Comparison of ENCODE assay signal across 9 cellular contexts in genomic region chr2:159612255-159612901, GRCh38. TPM values are rescaled to one million over a fixed set of nuclear protein-coding genes. Genes with fewer than 3 reads are reported as not detected.
DNase-seq lines count a peak whose midpoint lies in the region; ATAC-seq, FAIRE-seq and TF ChIP-seq lines count a peak whose summit lies in the region.
"Had no signal": no experiment of that assay in that cellular context is flagged by ENCODE, and none has a peak within 500 bp of the region (broad histone marks: within the 10 kb centered on the region; RNA-seq: fewer than 3 reads in every experiment).

No MANE protein-coding gene starts in this region.

- H3K27ac ChIP-seq in neutrophil: peak overlapping the region; percentile 98

- ATAC-seq in HG03354 (IDR thresholded peaks at IDR 0.05; ENCODE audit: poor library complexity, severe bottlenecking, unreplicated experiment): no peak
- ATAC-seq in GM19328 (IDR thresholded peaks at IDR 0.05; ENCODE audit: unreplicated experiment): no peak
- no peak for ATAC-seq in activated naive CD8-positive, alpha-beta T cell treated with anti-CD3 and anti-CD28 coated beads, Interleukin-2, amount 50 U/mL, for 24 hours

- TF ChIP-seq POLR2A in GM12892 (IDR thresholded peaks at IDR 0.05; ENCODE audit: low read depth, low read length): no peak

- H3K9me3 Mint-ChIP-seq in activated naive CD4-positive, alpha-beta T cell treated with anti-CD3 and anti-CD28 coated beads, Interleukin-2, amount 10 ng/mL, durations not matched to agents 7 days and 5 days: no peaks in the 10 kb centered on the region
- no peaks in the 10 kb centered on the region for H3K9me3 Mint-ChIP-seq in activated naive CD8-positive, alpha-beta T cell treated with anti-CD3 and anti-CD28 coated beads, Interleukin-2, amount 50 U/mL, for 24 hours
- H3K9me3 Mint-ChIP-seq: activated B cell treated with CpG ODN at 0.5 μM for 24 hours had no signal

- no peak for DNase-seq in GM12892 (ENCODE audit: insufficient read length)
- DNase-seq in NCI-H2171 treated with DMSO at 0.1 percent for 48 hours (lab: John Stamatoyannopoulos, UW): peak; percentile 88
- peak; percentile 34 for DNase-seq in dedifferentiated amniotic fluid mesenchymal stem cell (ENCODE audit: extremely low spot score)
- DNase-seq in activated naive CD4-positive, alpha-beta T cell treated with anti-CD3 and anti-CD28 coated beads, Interleukin-2, amount 10 ng/mL, durations not matched to agents 7 days and 5 days: no peak
- DNase-seq in activated naive CD8-positive, alpha-beta T cell treated with anti-CD3 and anti-CD28 coated beads, Interleukin-2, amount 50 U/mL, for 24 hours: no peak
- DNase-seq: activated B cell treated with CpG ODN at 0.5 μM for 24 hours had no signal

- TF ChIP-seq CTCF in neutrophil (IDR thresholded peaks at IDR 0.05): no peak

- H3K4me3 Mint-ChIP-seq in activated naive CD4-positive, alpha-beta T cell treated with anti-CD3 and anti-CD28 coated beads, Interleukin-2, amount 10 ng/mL, durations not matched to agents 7 days and 5 days: no peak overlapping the region
- H3K4me3 Mint-ChIP-seq in activated naive CD8-positive, alpha-beta T cell treated with anti-CD3 and anti-CD28 coated beads, Interleukin-2, amount 50 U/mL, for 24 hours: no peak overlapping the region
- H3K4me3 Mint-ChIP-seq: activated B cell treated with CpG ODN at 0.5 μM for 24 hours had no signal

- no peaks in the 10 kb centered on the region for H3K27me3 ChIP-seq in neutrophil

- H3K9me3 ChIP-seq in neutrophil: no peaks in the 10 kb centered on the region

- FAIRE-seq in GM12892 (lab: Jason Lieb, UNC): peak; percentile 90

- H3K4me1 ChIP-seq in neutrophil (ENCODE audit: control insufficient read depth in 1 of 2, insufficient read depth in 1 of 2, low read depth in 1 of 2, low read length in 1 of 2): peaks cover 48 to 51% of the 10 kb centered on the region in 2 experiments

- CTCF ChIA-PET in activated naive CD4-positive, alpha-beta T cell treated with anti-CD3 and anti-CD28 coated beads, Interleukin-2, amount 10 ng/mL, durations not matched to agents 7 days and 5 days (lab: Charles Lee): interaction anchor here (0.7 kb wide), 1 partner anchor 1299 kb away, joined by 7 read pairs; no protein-coding TSS in a partner anchor

- no peak overlapping the region for H3K27ac Mint-ChIP-seq in activated naive CD4-positive, alpha-beta T cell treated with anti-CD3 and anti-CD28 coated beads, Interleukin-2, amount 10 ng/mL, durations not matched to agents 7 days and 5 days
- no peak overlapping the region for H3K27ac Mint-ChIP-seq in activated naive CD8-positive, alpha-beta T cell treated with anti-CD3 and anti-CD28 coated beads, Interleukin-2, amount 50 U/mL, for 24 hours
- H3K27ac Mint-ChIP-seq: activated B cell treated with CpG ODN at 0.5 μM for 24 hours had no signal

- H3K36me3 Mint-ChIP-seq in activated naive CD4-positive, alpha-beta T cell treated with anti-CD3 and anti-CD28 coated beads, Interleukin-2, amount 10 ng/mL, durations not matched to agents 7 days and 5 days: peaks cover 1% of the 10 kb centered on the region
- H3K36me3 Mint-ChIP-seq in activated naive CD8-positive, alpha-beta T cell treated with anti-CD3 and anti-CD28 coated beads, Interleukin-2, amount 50 U/mL, for 24 hours (ENCODE audit: low read depth): no peaks in the 10 kb centered on the region

- peaks cover 23% of the 10 kb centered on the region for H3K27me3 Mint-ChIP-seq in activated naive CD4-positive, alpha-beta T cell treated with anti-CD3 and anti-CD28 coated beads, Interleukin-2, amount 10 ng/mL, durations not matched to agents 7 days and 5 days
- H3K27me3 Mint-ChIP-seq in activated naive CD8-positive, alpha-beta T cell treated with anti-CD3 and anti-CD28 coated beads, Interleukin-2, amount 50 U/mL, for 24 hours: peaks cover 18% of the 10 kb centered on the region

- peaks cover 12% of the 10 kb centered on the region for H3K4me1 Mint-ChIP-seq in activated naive CD4-positive, alpha-beta T cell treated with anti-CD3 and anti-CD28 coated beads, Interleukin-2, amount 10 ng/mL, durations not matched to agents 7 days and 5 days
- peaks cover 12% of the 10 kb centered on the region for H3K4me1 Mint-ChIP-seq in activated naive CD8-positive, alpha-beta T cell treated with anti-CD3 and anti-CD28 coated beads, Interleukin-2, amount 50 U/mL, for 24 hours

- peak overlapping the region; percentile 3 to 78 for H3K4me3 ChIP-seq in neutrophil (ENCODE audit: low read depth in 1 of 2, low read length in 1 of 2)

- no peaks in the 10 kb centered on the region for H3K36me3 ChIP-seq in neutrophil

RNA-seq across cellular contexts. Expression of gene BAZ2B, which starts 4.0 kb away (rescaled TPM):
- 27.2 TPM for polyA plus RNA-seq in GM12892 (2012; ENCODE audit: missing spikeins)

Comparison
In these comparisons a context has a peak if more than half of its experiments do, and no peak if none do; other contexts are left out.
1. DNase-seq: peak in NCI-H2171 treated with DMSO at 0.1 percent for 48 hours (single experiment) and dedifferentiated amniotic fluid mesenchymal stem cell (single experiment); none in GM12892 (single experiment), activated naive CD4-positive, alpha-beta T cell treated with anti-CD3 and anti-CD28 coated beads, Interleukin-2, amount 10 ng/mL, durations not matched to agents 7 days and 5 days (single experiment) and activated naive CD8-positive, alpha-beta T cell treated with anti-CD3 and anti-CD28 coated beads, Interleukin-2, amount 50 U/mL, for 24 hours (single experiment).